Comparison of ENCODE assay signal across 20 cellular contexts in the genomic region with DNA sequence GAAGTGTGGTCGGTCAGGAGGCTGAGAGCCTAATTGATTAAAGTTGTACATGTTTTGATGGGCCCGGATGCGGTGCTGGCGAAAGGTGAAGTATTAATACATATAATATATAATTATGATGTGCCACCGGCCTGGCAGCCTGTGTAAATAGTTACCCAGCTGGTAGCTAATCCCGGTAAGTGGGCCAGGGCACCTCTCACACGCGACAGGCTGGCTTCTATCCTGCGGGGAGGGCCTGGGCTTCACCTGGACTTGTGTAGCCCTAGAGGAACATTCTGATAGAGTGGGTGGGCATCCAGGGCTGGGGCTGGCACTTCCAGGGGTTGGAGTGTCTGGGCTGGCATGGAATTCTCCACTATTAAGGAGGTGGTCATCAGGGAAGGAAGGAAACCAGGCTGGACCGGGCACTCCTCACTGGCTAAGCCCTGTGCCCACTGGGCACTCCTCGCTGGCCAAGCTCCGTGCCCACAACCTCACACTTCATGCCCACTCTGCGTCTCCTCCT. TPM values are rescaled to one million over a fixed set of nuclear protein-coding genes. Genes with fewer than 3 reads are reported as not detected.
DNase-seq lines count a peak whose midpoint lies in the region; FAIRE-seq lines count a peak whose summit lies in the region.
"Had no signal": no experiment of that assay in that cellular context is flagged by ENCODE, and none has a peak within 500 bp of the region (broad histone marks: within the 10 kb centered on the region; RNA-seq: fewer than 3 reads in every experiment).

No MANE protein-coding gene starts in this region.

- peak; percentile 89 for FAIRE-seq in islet of Langerhans (lab: Jason Lieb, UNC)
- FAIRE-seq: GM12878, GM18507, GM19239 had no signal

- DNase-seq in DMS79 (lab: John Stamatoyannopoulos, UW) (peak; percentile 24), DMS79 treated with DMSO at 0.1 percent for 48 hours (lab: John Stamatoyannopoulos, UW) (no peak), NCI-H1092 treated with DMSO at 0.1 percent for 48 hours (lab: John Stamatoyannopoulos, UW) (peak; percentile 80), NCI-H69 (lab: John Stamatoyannopoulos, UW) (peak; percentile 77), NCI-H526 treated with DMSO at 0.1 percent for 48 hours (lab: John Stamatoyannopoulos, UW) (no peak), dermis blood vessel endothelial cell (no peak), cerebellum (ENCODE audit: low spot score) (no peak)
- DNase-seq: CD8-positive, alpha-beta T cell; DMS 273 treated with DMSO at 0.1 percent for 48 hours; NCI-H1694 treated with DMSO at 0.1 percent for 48 hours; OCI-M1; SW 1271 had no signal

RNA-seq across cellular contexts. Expression of gene IGSF21, which starts 48.3 kb away (rescaled TPM):
- total RNA-seq in dermis blood vessel endothelial cell (not detected in 2 replicates), cerebellum (17.3 TPM)
- total RNA-seq: CD8-positive, alpha-beta T cell; G401; GM12878; HT-29; LHCN-M2; SJSA1 had no signal

Comparison
In these comparisons a context has a peak if more than half of its experiments do, and no peak if none do; other contexts are left out.
1. DNase-seq: peak in DMS79 (single experiment), NCI-H1092 treated with DMSO at 0.1 percent for 48 hours (single experiment) and NCI-H69 (single experiment); none in DMS79 treated with DMSO at 0.1 percent for 48 hours (single experiment), NCI-H526 treated with DMSO at 0.1 percent for 48 hours (single experiment), dermis blood vessel endothelial cell (single experiment) and cerebellum (single experiment).
2. RNA of gene IGSF21, which starts 48.3 kb away (total RNA-seq): 17.3 TPM in cerebellum (single experiment); not detected in dermis blood vessel endothelial cell; every median in the first group is over 10 times any median in the second.